In the genomic region with DNA sequence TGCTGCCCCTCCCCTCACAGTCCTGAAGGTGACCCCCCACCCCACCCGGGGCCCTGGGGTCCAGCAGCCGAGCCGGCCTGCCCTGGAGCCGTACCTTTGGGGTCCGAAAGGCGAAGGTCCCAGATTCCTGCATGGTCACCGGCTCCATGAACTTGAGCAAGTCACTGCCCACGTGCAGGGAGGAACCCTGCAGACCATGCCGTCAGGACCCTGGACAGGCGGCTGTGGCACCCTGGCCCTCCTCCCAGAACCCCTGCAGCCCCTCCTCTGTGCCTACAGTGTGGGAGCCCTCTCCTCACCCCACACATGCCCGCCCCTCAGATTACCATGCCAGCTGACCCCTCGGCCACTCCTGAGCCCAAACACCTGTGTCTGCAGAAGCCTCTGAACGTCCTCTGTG, we compare ENCODE assay signal across 1 cellular context.
TF ChIP-seq lines count a peak whose summit lies in the region.

No MANE protein-coding gene starts in this region.

TF ChIP-seq in IMR-90, 13 proteins besides CTCF, POLR2A, EP300 and RAD21:
- TF ChIP-seq NFE2L2 (IDR thresholded peaks at IDR 0.05; ENCODE audit: low read depth, low read length): no peak
- TF ChIP-seq, protein P1, sequence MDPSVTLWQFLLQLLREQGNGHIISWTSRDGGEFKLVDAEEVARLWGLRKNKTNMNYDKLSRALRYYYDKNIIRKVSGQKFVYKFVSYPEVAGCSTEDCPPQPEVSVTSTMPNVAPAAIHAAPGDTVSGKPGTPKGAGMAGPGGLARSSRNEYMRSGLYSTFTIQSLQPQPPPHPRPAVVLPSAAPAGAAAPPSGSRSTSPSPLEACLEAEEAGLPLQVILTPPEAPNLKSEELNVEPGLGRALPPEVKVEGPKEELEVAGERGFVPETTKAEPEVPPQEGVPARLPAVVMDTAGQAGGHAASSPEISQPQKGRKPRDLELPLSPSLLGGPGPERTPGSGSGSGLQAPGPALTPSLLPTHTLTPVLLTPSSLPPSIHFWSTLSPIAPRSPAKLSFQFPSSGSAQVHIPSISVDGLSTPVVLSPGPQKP (IDR thresholded peaks at IDR 0.05; ENCODE audit: borderline replicate concordance, low read depth, low read length): no peak
- TF ChIP-seq MAZ (IDR thresholded peaks at IDR 0.05; ENCODE audit: borderline replicate concordance, low read depth, low read length): no peak
- TF ChIP-seq MAFK (IDR thresholded peaks at IDR 0.05; ENCODE audit: low read depth, low read length): no peak
- TF ChIP-seq FOS (IDR thresholded peaks at IDR 0.05; ENCODE audit: low read depth, low read length): no peak
- no peak for TF ChIP-seq RCOR1 (IDR thresholded peaks at IDR 0.05; ENCODE audit: insufficient replicate concordance, low read length)
- TF ChIP-seq CHD1 (IDR thresholded peaks at IDR 0.05; ENCODE audit: low read depth, low read length): no peak
- no peak for TF ChIP-seq MXI1 (IDR thresholded peaks at IDR 0.05; ENCODE audit: borderline replicate concordance, low read depth, low read length)
- no peak for TF ChIP-seq BHLHE40 (IDR thresholded peaks at IDR 0.05; ENCODE audit: low read depth, low read length)
- no peak for TF ChIP-seq CEBPB (IDR thresholded peaks at IDR 0.05; ENCODE audit: low read depth, low read length)
- TF ChIP-seq SMC3 (IDR thresholded peaks at IDR 0.05; ENCODE audit: low read depth, low read length): no peak
- TF ChIP-seq, protein P2, sequence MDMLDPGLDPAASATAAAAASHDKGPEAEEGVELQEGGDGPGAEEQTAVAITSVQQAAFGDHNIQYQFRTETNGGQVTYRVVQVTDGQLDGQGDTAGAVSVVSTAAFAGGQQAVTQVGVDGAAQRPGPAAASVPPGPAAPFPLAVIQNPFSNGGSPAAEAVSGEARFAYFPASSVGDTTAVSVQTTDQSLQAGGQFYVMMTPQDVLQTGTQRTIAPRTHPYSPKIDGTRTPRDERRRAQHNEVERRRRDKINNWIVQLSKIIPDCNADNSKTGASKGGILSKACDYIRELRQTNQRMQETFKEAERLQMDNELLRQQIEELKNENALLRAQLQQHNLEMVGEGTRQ (IDR thresholded peaks at IDR 0.05; ENCODE audit: low read depth, low read length): no peak
- no peak for TF ChIP-seq RFX5 (IDR thresholded peaks at IDR 0.05; ENCODE audit: low read depth, low read length)
